In the genomic region with DNA sequence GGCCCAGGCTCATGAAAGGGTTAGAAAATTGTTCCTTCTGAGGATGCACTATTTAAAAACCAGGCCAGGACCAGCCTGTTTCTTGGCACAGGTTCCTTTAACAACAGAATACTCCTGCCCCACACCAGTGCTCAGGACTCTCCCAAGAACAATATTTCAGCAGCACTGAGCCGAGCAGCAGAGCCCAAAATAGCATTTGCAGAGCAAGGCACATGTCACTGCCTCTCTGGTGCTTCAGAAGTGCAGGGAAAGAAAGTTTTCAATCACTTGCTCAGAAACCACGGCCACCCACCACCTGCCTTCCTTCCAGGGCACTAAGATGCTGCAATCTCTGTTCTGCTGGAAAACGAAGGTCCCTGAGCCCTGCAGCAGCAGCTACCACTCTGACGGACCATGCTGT, we compare ENCODE assay signal across 21 cellular contexts.
"Had no signal": no experiment of that assay in that cellular context is flagged by ENCODE, and none has a peak within 500 bp of the region (broad histone marks: within the 10 kb centered on the region; RNA-seq: fewer than 3 reads in every experiment).

No MANE protein-coding gene starts in this region.

- H3K36me3 Mint-ChIP-seq: neural progenitor cell had no signal

- DNase-seq: activated CD4-positive, alpha-beta T cell treated with anti-CD3 and anti-CD28 coated beads for 1 hour; activated CD8-positive, alpha-beta memory T cell treated with anti-CD3 and anti-CD28 coated beads for 24 hours; activated CD8-positive, alpha-beta memory T cell treated with anti-CD3 and anti-CD28 coated beads, Interleukin-2, amount 50 U/mL, for 48 hours; activated effector memory CD4-positive, alpha-beta T cell treated with anti-CD3 and anti-CD28 coated beads, Interleukin-2, amount 50 U/mL, for 16 hours; activated T-cell treated with anti-CD3 and anti-CD28 coated beads, Interleukin-2, amount 50 U/mL, for 72 hours; body of pancreas; central memory CD4-positive, alpha-beta T cell; effector memory CD4-positive, alpha-beta T cell; mammary epithelial cell; midbrain; naive B cell; stimulated activated CD4-positive, alpha-beta T cell treated with anti-CD3 and anti-CD28 coated beads, Interleukin-1b, Interleukin-23, amount 100 ng/mL, for 48 hours; stimulated activated naive CD4-positive, alpha-beta T cell treated with Interleukin-2 at 50 U/mL for 16 hours; SW 1271; T-helper 2 cell had no signal

- H2AFZ ChIP-seq: neural progenitor cell had no signal

- H3K27me3 Mint-ChIP-seq: naive B cell, type B pancreatic cell had no signal

- H3K27ac ChIP-seq: adrenal gland, body of pancreas, neural progenitor cell, prostate gland, VCaP had no signal

- H3K4me2 ChIP-seq: neural progenitor cell had no signal

- H3K4me3 Mint-ChIP-seq: activated T-cell treated with anti-CD3 and anti-CD28 coated beads, Interleukin-2, amount 50 U/mL, for 72 hours; naive B cell; neural progenitor cell; type B pancreatic cell had no signal

- H3K9me3 Mint-ChIP-seq: activated naive CD4-positive, alpha-beta T cell treated with anti-CD3 and anti-CD28 coated beads, Interleukin-2, amount 50 U/mL, for 72 hours; activated T-cell treated with anti-CD3 and anti-CD28 coated beads, Interleukin-2, amount 50 U/mL, for 72 hours; naive B cell; neural progenitor cell; type B pancreatic cell had no signal

- H3K4me3 ChIP-seq: adrenal gland, body of pancreas, neural progenitor cell, prostate gland had no signal

- H3K27ac Mint-ChIP-seq: activated naive CD4-positive, alpha-beta T cell treated with anti-CD3 and anti-CD28 coated beads, Interleukin-2, amount 50 U/mL, for 72 hours; activated T-cell treated with anti-CD3 and anti-CD28 coated beads, Interleukin-2, amount 50 U/mL, for 72 hours; neural progenitor cell; type B pancreatic cell had no signal

- H3K9me3 ChIP-seq: adrenal gland, body of pancreas, prostate gland had no signal

- H3K9ac ChIP-seq: neural progenitor cell had no signal

- H3K4me1 ChIP-seq: body of pancreas, neural progenitor cell, prostate gland had no signal

- H3K36me3 ChIP-seq: neural progenitor cell had no signal

- H3K27me3 ChIP-seq: adrenal gland, body of pancreas, neural progenitor cell had no signal
